Comparison of ENCODE assay signal across 16 cellular contexts in the genomic region with DNA sequence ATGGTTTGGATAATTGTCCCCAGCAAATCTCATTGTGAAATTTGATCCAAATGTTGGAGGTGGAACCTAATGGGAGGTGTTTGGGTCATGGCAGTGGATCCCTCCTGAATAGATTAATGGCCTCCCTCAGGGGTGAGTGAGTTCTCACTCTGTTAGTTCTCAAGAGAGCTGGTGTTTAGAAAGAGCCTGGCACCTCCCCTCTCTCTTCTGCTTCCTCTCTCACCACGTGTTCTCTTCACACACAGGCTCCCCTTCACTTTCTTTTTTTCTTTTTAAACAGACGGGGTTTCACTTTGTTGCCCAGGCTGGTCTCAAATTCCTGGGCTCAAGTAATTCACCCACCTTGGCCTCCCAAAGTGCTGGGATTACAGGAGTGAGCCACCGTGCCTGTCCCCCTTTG.
DNase-seq lines count a peak whose midpoint lies in the region; ATAC-seq and TF ChIP-seq lines count a peak whose summit lies in the region.
"Had no signal": no experiment of that assay in that cellular context is flagged by ENCODE, and none has a peak within 500 bp of the region (broad histone marks: within the 10 kb centered on the region; RNA-seq: fewer than 3 reads in every experiment).

No MANE protein-coding gene starts in this region.

- no peaks in the 10 kb centered on the region for H3K27me3 ChIP-seq in breast epithelium
- H3K27me3 ChIP-seq: BE2C, foreskin keratinocyte had no signal

- no peaks in the 10 kb centered on the region for H3K36me3 ChIP-seq in breast epithelium
- H3K36me3 ChIP-seq: BE2C, thoracic aorta had no signal

- peaks cover 59% of the 10 kb centered on the region for H3K4me1 Mint-ChIP-seq in mesothelial cell of epicardium

- ATAC-seq in GM18867 (IDR thresholded peaks at IDR 0.05; ENCODE audit: unreplicated experiment) (peak; percentile 87), GM21360 (IDR thresholded peaks at IDR 0.05; ENCODE audit: unreplicated experiment) (peak; percentile 59)
- ATAC-seq: foreskin keratinocyte, WTC11 had no signal

- no peaks in the 10 kb centered on the region for H3K27me3 Mint-ChIP-seq in mesothelial cell of epicardium (ENCODE audit: low read depth)

- intact Hi-C loops in breast epithelium (cut with DNase I; ENCODE audit: low total_unique reads), result no loop called here

- no peak for TF ChIP-seq CTCF in mesothelial cell of epicardium (IDR thresholded peaks at IDR 0.05; ENCODE audit: unreplicated experiment)
- TF ChIP-seq CTCF in breast epithelium (IDR thresholded peaks at IDR 0.05), result no peak

- H3K4me3 Mint-ChIP-seq in mesothelial cell of epicardium, result no peak overlapping the region
- H3K4me3 Mint-ChIP-seq: H9, WTC11 had no signal

- no peaks in the 10 kb centered on the region for H3K4me1 ChIP-seq in breast epithelium
- H3K4me1 ChIP-seq: foreskin keratinocyte had no signal

- H3K9me3 ChIP-seq in breast epithelium, result no peaks in the 10 kb centered on the region
- H3K9me3 ChIP-seq: BE2C, thoracic aorta had no signal

- peaks cover 4% of the 10 kb centered on the region for H3K9me3 Mint-ChIP-seq in mesothelial cell of epicardium
- H3K9me3 Mint-ChIP-seq: H9 had no signal

- TF ChIP-seq POLR2A in breast epithelium (IDR thresholded peaks at IDR 0.05), result no peak

- DNase-seq in Jurkat, Clone E6-1 (ENCODE audit: low read depth, low spot score), result peak; percentile 5
- no peak for DNase-seq in mesothelial cell of epicardium (ENCODE audit: low spot score in 2 of 2, unreplicated experiment in 2 of 2)
- no peak for DNase-seq in activated T-cell treated with anti-CD3 and anti-CD28 coated beads, Interleukin-2, amount 50 U/mL, for 1 hour
- DNase-seq in breast epithelium (ENCODE audit: low spot score in 2 of 2), result no peak
- no peak for DNase-seq in cortex of kidney (lab: John Stamatoyannopoulos, UW)
- DNase-seq: activated gamma-delta T cell; aorta; BE2C; foreskin keratinocyte; H9; NCI-H1105 treated with DMSO at 0.1 percent for 48 hours; stimulated activated CD4-positive, alpha-beta T cell treated with anti-CD3 and anti-CD28 coated beads, Interleukin-2, amount 100 ng/mL, for 48 hours had no signal

- H3K27ac ChIP-seq in breast epithelium, result no peak overlapping the region
- H3K27ac ChIP-seq: foreskin keratinocyte, thoracic aorta had no signal

- no peak overlapping the region for H3K4me3 ChIP-seq in Jurkat, Clone E6-1 (ENCODE audit: low read length)
- no peak overlapping the region for H3K4me3 ChIP-seq in breast epithelium
- H3K4me3 ChIP-seq: thoracic aorta had no signal

- peak overlapping the region; percentile 65 for H3K27ac Mint-ChIP-seq in mesothelial cell of epicardium
- H3K27ac Mint-ChIP-seq: H9, WTC11 had no signal

- peaks cover under 1% of the 10 kb centered on the region for H3K36me3 Mint-ChIP-seq in mesothelial cell of epicardium
- H3K36me3 Mint-ChIP-seq: WTC11 had no signal
